ENCODE assay signal across 19 cellular contexts in genomic region chr17:62933986-62934385, GRCh38. TPM values are rescaled to one million over a fixed set of nuclear protein-coding genes. Genes with fewer than 3 reads are reported as not detected.
A peak's percentile ranks its signal among the peaks of the same experiment; 100 is the strongest.
DNase-seq lines count a peak whose midpoint lies in the region; ATAC-seq and TF ChIP-seq lines count a peak whose summit lies in the region.
"Had no signal": no experiment of that assay in that cellular context is flagged by ENCODE, and none has a peak within 500 bp of the region (broad histone marks: within the 10 kb centered on the region; RNA-seq: fewer than 3 reads in every experiment).

No MANE protein-coding gene starts in this region.

- no peak overlapping the region for H3K9ac ChIP-seq in GM23248

- WGBS in GM23248 (ENCODE audit: low coverage in 1 of 2, low lambda C conversion rate in 2 of 2, missing lambda C conversion rate in 2 of 2), 2 experiments, result 31 to 37% methylated on average over 7 of the region's 7 CpGs
- 49% methylated on average over 7 of the region's 7 CpGs for WGBS in hepatocyte (ENCODE audit: low lambda C conversion rate, missing lambda C conversion rate)

- H3F3A ChIP-seq in GM23248 (ENCODE audit: insufficient read depth), result no peaks in the 10 kb centered on the region

- ATAC-seq in HG02938 (IDR thresholded peaks at IDR 0.05; ENCODE audit: unreplicated experiment) (no peak), HG02588 (IDR thresholded peaks at IDR 0.05; ENCODE audit: unreplicated experiment) (no peak)
- ATAC-seq: GM12878; GM23338; natural killer cell; psoas muscle; stimulated activated naive CD8-positive, alpha-beta T cell treated with anti-CD3 and anti-CD28 coated beads, Interleukin-15, Interleukin-2, amounts not matched to agents 100 U/mL and 50 U/mL, for 24 hours had no signal

- in situ Hi-C loops in GM23248 (cut with MboI), result no loop called here

- H3K4me1 ChIP-seq in GM23248 (ENCODE audit: insufficient read depth) (0 out of 2 replicates have a peak, but pooled peaks cover 3% of the 10 kb centered on the region), hepatocyte (ENCODE audit: insufficient read depth) (no peaks in the 10 kb centered on the region)
- H3K4me1 ChIP-seq: psoas muscle had no signal

- DNase-seq in Ammon's horn (ENCODE audit: low spot score) (peak; percentile 64), GM23248 (peak; percentile 23), RPMI7951 (ENCODE audit: low read depth) (peak; percentile 21), hepatocyte (ENCODE audit: low spot score) (peak; percentile 35), germinal center (ENCODE audit: low spot score) (no peak)
- DNase-seq in effector CD8-positive, alpha-beta T cell (lab: John Stamatoyannopoulos, UW), result no peak
- DNase-seq: activated B cell treated with CpG ODN at 0.5 μM for 24 hours; cortex of kidney; heart right ventricle; natural killer cell; NCI-H146; NCI-H526 treated with DMSO at 0.1 percent for 48 hours; psoas muscle; stimulated activated naive CD8-positive, alpha-beta T cell treated with anti-CD3 and anti-CD28 coated beads, Interleukin-15, Interleukin-2, amounts not matched to agents 100 U/mL and 50 U/mL, for 24 hours had no signal

- H4K20me1 ChIP-seq in GM23248 (ENCODE audit: insufficient read depth) (no peaks in the 10 kb centered on the region), hepatocyte (ENCODE audit: insufficient read depth, poor library complexity, severe bottlenecking) (no peaks in the 10 kb centered on the region)

- H3K79me2 ChIP-seq in GM23248 (ENCODE audit: insufficient read depth) (no peaks in the 10 kb centered on the region), hepatocyte (no peaks in the 10 kb centered on the region)

- no peaks in the 10 kb centered on the region for H3K9me2 ChIP-seq in GM23248 (ENCODE audit: insufficient read depth)
- no peaks in the 10 kb centered on the region for H3K9me2 ChIP-seq in hepatocyte (replicated peaks; ENCODE audit: insufficient read depth)

- no peak overlapping the region for H2AFZ ChIP-seq in GM23248
- no peak overlapping the region for H2AFZ ChIP-seq in hepatocyte

- no peaks in the 10 kb centered on the region for H3K27me3 ChIP-seq in GM23248 (replicated peaks; ENCODE audit: insufficient read depth)
- H3K27me3 ChIP-seq in hepatocyte, result no peaks in the 10 kb centered on the region

- TF ChIP-seq CTCF in hepatocyte (IDR thresholded peaks at IDR 0.05; ENCODE audit: poor library complexity), result no peak

- H3K27ac ChIP-seq in GM23248, result no peak overlapping the region
- H3K27ac ChIP-seq in hepatocyte, result no peak overlapping the region
- H3K27ac ChIP-seq: epithelial cell of prostate, heart right ventricle, psoas muscle had no signal

- H3K36me3 ChIP-seq in GM23248 (ENCODE audit: low read depth) (no peaks in the 10 kb centered on the region), hepatocyte (replicated peaks; ENCODE audit: insufficient read depth, low read depth) (no peaks in the 10 kb centered on the region)
- H3K36me3 ChIP-seq: heart right ventricle had no signal

- H3K4me3 ChIP-seq in GM23248, result no peak overlapping the region
- no peak overlapping the region for H3K4me3 ChIP-seq in hepatocyte
- H3K4me3 ChIP-seq: GM12878, GM23338, heart right ventricle, psoas muscle had no signal

- no peak overlapping the region for H3K4me2 ChIP-seq in GM23248 (ENCODE audit: unreplicated experiment)
- no peak overlapping the region for H3K4me2 ChIP-seq in hepatocyte
- H3K4me2 ChIP-seq: GM23338 had no signal

- H3K9me3 ChIP-seq in GM23248 (ENCODE audit: low read depth) (no peaks in the 10 kb centered on the region), hepatocyte (ENCODE audit: low read depth) (no peaks in the 10 kb centered on the region)
- H3K9me3 ChIP-seq: psoas muscle had no signal

RNA-seq across cellular contexts. Expression of gene TANC2, which starts 32.0 kb away (rescaled TPM):
- total RNA-seq in GM23248 (2014; rRNA removed; shearing (Covaris generic)), result 14.2 and 16.1 TPM in 2 replicates
- 13.0 and 13.7 TPM in 2 replicates for polyA plus RNA-seq in GM23248 (2016; fragmentation: Nextera tagmentation; extraction: Ambion mirVana)
- total RNA-seq in RPMI7951 (2014; rRNA removed; shearing (Covaris generic)), result 6.0 TPM in 2 replicates
- 16.7 and 39.2 TPM in 2 replicates for total RNA-seq in hepatocyte
- 20.4 and 20.8 TPM in 2 replicates for polyA plus RNA-seq in hepatocyte

Comparison
In these comparisons a context has a peak if more than half of its experiments do, and no peak if none do; other contexts are left out.
1. DNase-seq: peak in Ammon's horn (single experiment), GM23248 (single experiment), RPMI7951 (single experiment) and hepatocyte (single experiment); none in germinal center (single experiment) and effector CD8-positive, alpha-beta T cell (single experiment).